In the genomic region with DNA sequence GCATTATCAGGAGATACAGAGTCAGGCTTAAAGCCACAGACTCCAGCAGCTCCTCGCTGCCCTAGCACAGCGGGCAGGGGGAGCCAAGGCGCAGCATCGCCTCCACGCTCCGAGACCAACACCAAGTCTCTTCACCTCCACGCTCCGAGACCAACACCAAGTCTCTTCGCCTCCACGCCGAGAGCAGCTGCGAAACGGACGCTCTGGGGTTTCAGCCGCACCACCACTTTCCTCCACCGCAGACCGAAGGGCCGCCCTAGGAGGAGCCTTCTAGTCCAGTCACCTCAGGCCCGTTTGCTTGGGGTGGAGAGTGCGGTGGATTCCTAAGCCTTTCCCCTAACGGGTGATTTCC, we compare ENCODE assay signal across 1 cellular context.
TF ChIP-seq lines count a peak whose summit lies in the region.

No MANE protein-coding gene starts in this region.

TF ChIP-seq in K562, 482 proteins besides CTCF, POLR2A, EP300 and RAD21 (continued from another document):
- TF ChIP-seq, protein P1, sequence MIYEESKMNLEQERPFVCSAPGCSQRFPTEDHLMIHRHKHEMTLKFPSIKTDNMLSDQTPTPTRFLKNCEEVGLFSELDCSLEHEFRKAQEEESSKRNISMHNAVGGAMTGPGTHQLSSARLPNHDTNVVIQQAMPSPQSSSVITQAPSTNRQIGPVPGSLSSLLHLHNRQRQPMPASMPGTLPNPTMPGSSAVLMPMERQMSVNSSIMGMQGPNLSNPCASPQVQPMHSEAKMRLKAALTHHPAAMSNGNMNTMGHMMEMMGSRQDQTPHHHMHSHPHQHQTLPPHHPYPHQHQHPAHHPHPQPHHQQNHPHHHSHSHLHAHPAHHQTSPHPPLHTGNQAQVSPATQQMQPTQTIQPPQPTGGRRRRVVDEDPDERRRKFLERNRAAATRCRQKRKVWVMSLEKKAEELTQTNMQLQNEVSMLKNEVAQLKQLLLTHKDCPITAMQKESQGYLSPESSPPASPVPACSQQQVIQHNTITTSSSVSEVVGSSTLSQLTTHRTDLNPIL (CRISPR knock-in tag; IDR thresholded peaks at IDR 0.05), result no peak
- TF ChIP-seq ZNF354B (CRISPR knock-in tag; IDR thresholded peaks at IDR 0.05) (no peak), KDM1A (IDR thresholded peaks at IDR 0.05) (no peak), HCFC1 (IDR thresholded peaks at IDR 0.05; ENCODE audit: low read depth, low read length) (no peak)
- TF ChIP-seq, protein P2, sequence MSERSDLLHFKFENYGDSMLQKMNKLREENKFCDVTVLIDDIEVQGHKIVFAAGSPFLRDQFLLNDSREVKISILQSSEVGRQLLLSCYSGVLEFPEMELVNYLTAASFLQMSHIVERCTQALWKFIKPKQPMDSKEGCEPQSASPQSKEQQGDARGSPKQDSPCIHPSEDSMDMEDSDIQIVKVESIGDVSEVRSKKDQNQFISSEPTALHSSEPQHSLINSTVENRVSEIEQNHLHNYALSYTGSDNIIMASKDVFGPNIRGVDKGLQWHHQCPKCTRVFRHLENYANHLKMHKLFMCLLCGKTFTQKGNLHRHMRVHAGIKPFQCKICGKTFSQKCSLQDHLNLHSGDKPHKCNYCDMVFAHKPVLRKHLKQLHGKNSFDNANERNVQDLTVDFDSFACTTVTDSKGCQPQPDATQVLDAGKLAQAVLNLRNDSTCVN (CRISPR knock-in tag; IDR thresholded peaks at IDR 0.05), result no peak
